Comparison of ENCODE assay signal across 1 cellular context in the genomic region with DNA sequence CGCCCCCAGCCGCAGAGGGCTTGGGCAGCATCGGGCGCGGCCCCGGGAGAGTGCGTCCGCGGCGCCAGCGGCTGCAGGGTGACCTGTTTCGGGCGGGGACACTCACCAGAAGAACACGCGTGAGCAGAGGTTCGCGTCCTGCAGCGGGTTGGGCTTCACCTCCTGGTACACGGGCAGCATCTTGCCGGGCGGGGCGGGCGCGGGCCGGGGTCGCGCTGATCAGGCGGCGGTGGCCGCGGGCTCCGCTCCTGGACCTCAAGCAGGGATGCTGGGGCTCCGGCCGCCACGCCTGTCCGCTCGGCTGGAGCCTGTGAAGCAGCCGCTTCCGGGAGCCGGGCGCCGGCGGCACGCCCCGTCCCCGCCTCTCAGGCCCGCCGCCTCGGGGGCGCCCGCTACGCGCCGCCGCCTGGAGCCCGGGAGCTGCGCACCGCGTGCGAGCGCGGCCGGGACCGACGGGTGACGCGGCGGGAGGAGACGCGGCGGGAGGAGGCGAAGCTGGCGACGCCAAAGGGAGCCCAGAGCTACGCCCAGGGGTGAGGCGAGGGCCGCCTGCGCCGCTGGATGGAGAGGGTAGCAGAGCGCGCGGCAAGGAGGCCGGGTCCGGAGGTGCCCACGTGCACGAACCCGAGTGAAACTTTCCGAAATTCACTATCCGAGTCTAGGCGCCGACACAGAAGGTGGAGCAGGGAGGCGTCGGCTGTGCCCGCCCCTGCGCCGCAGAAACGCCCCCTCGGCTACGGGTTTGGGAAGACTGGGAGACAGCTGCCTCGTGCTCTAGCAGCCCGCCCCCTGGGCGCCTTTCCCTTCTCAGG.
TF ChIP-seq lines count a peak whose summit lies in the region.

A gene with protein sequence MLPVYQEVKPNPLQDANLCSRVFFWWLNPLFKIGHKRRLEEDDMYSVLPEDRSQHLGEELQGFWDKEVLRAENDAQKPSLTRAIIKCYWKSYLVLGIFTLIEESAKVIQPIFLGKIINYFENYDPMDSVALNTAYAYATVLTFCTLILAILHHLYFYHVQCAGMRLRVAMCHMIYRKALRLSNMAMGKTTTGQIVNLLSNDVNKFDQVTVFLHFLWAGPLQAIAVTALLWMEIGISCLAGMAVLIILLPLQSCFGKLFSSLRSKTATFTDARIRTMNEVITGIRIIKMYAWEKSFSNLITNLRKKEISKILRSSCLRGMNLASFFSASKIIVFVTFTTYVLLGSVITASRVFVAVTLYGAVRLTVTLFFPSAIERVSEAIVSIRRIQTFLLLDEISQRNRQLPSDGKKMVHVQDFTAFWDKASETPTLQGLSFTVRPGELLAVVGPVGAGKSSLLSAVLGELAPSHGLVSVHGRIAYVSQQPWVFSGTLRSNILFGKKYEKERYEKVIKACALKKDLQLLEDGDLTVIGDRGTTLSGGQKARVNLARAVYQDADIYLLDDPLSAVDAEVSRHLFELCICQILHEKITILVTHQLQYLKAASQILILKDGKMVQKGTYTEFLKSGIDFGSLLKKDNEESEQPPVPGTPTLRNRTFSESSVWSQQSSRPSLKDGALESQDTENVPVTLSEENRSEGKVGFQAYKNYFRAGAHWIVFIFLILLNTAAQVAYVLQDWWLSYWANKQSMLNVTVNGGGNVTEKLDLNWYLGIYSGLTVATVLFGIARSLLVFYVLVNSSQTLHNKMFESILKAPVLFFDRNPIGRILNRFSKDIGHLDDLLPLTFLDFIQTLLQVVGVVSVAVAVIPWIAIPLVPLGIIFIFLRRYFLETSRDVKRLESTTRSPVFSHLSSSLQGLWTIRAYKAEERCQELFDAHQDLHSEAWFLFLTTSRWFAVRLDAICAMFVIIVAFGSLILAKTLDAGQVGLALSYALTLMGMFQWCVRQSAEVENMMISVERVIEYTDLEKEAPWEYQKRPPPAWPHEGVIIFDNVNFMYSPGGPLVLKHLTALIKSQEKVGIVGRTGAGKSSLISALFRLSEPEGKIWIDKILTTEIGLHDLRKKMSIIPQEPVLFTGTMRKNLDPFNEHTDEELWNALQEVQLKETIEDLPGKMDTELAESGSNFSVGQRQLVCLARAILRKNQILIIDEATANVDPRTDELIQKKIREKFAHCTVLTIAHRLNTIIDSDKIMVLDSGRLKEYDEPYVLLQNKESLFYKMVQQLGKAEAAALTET (N-terminal part only) (minus strand): TSS at position 317 of the 812 bp plus-strand sequence. CDS start 137 bp downstream, at position 180.

TF ChIP-seq in HepG2, 621 proteins besides CTCF, POLR2A, EP300 and RAD21 (continued from another document and continues in another):
- TF ChIP-seq, protein P1, sequence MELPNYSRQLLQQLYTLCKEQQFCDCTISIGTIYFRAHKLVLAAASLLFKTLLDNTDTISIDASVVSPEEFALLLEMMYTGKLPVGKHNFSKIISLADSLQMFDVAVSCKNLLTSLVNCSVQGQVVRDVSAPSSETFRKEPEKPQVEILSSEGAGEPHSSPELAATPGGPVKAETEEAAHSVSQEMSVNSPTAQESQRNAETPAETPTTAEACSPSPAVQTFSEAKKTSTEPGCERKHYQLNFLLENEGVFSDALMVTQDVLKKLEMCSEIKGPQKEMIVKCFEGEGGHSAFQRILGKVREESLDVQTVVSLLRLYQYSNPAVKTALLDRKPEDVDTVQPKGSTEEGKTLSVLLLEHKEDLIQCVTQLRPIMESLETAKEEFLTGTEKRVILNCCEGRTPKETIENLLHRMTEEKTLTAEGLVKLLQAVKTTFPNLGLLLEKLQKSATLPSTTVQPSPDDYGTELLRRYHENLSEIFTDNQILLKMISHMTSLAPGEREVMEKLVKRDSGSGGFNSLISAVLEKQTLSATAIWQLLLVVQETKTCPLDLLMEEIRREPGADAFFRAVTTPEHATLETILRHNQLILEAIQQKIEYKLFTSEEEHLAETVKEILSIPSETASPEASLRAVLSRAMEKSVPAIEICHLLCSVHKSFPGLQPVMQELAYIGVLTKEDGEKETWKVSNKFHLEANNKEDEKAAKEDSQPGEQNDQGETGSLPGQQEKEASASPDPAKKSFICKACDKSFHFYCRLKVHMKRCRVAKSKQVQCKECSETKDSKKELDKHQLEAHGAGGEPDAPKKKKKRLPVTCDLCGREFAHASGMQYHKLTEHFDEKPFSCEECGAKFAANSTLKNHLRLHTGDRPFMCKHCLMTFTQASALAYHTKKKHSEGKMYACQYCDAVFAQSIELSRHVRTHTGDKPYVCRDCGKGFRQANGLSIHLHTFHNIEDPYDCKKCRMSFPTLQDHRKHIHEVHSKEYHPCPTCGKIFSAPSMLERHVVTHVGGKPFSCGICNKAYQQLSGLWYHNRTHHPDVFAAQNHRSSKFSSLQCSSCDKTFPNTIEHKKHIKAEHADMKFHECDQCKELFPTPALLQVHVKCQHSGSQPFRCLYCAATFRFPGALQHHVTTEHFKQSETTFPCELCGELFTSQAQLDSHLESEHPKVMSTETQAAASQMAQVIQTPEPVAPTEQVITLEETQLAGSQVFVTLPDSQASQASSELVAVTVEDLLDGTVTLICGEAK (IDR thresholded peaks at IDR 0.05), result no peak
- TF ChIP-seq, protein P1 (CRISPR knock-in tag; IDR thresholded peaks at IDR 0.05), result 0 out of 2 replicates have a peak, but pooled peaks have one; percentile 60
- TF ChIP-seq ZNF329 (CRISPR knock-in tag; IDR thresholded peaks at IDR 0.05; ENCODE audit: low read depth) (peak; percentile 50; the same call in 1 of the 2 replicates), TBX2 (CRISPR knock-in tag; IDR thresholded peaks at IDR 0.05; ENCODE audit: borderline replicate concordance) (peak; percentile 47; the same call in 1 of the 2 replicates), FLYWCH1 (CRISPR knock-in tag; IDR thresholded peaks at IDR 0.05) (peak; percentile 59; the same call in 1 of the 2 replicates), KLF12 (CRISPR knock-in tag; IDR thresholded peaks at IDR 0.05; ENCODE audit: borderline replicate concordance) (no peak), ETV5 (CRISPR knock-in tag; IDR thresholded peaks at IDR 0.05; ENCODE audit: borderline replicate concordance) (peak; percentile 14; the same call in 1 of the 2 replicates), ASH2L (IDR thresholded peaks at IDR 0.05; ENCODE audit: insufficient read length, low read depth, low read length) (peak; percentile 17), JUND (CRISPR knock-in tag; IDR thresholded peaks at IDR 0.05) (no peak), ZNF224 (CRISPR knock-in tag; IDR thresholded peaks at IDR 0.05) (peak; percentile 40; the same call in 1 of the 2 replicates), ELF3 (CRISPR knock-in tag; IDR thresholded peaks at IDR 0.05) (peak; percentile 21; the same call in 1 of the 2 replicates), IRF2 (CRISPR knock-in tag; IDR thresholded peaks at IDR 0.05) (no peak), RELA (CRISPR knock-in tag; IDR thresholded peaks at IDR 0.05) (peak; percentile 44; the same call in 1 of the 2 replicates), HES4 (CRISPR knock-in tag; IDR thresholded peaks at IDR 0.05; ENCODE audit: borderline replicate concordance) (0 out of 2 replicates have a peak, but pooled peaks have one; percentile 10), RBM39 (IDR thresholded peaks at IDR 0.05; ENCODE audit: low read depth, low read length, poor library complexity, severe bottlenecking) (peak; percentile 48), SAP130 (CRISPR knock-in tag; IDR thresholded peaks at IDR 0.05; ENCODE audit: low read depth) (peak; percentile 61), NONO (IDR thresholded peaks at IDR 0.05) (no peak), NONO (CRISPR knock-in tag; conservative IDR thresholded peaks at IDR 0.05) (0 out of 2 replicates have a peak, but pooled peaks have one; percentile 51)
- TF ChIP-seq, protein P2, sequence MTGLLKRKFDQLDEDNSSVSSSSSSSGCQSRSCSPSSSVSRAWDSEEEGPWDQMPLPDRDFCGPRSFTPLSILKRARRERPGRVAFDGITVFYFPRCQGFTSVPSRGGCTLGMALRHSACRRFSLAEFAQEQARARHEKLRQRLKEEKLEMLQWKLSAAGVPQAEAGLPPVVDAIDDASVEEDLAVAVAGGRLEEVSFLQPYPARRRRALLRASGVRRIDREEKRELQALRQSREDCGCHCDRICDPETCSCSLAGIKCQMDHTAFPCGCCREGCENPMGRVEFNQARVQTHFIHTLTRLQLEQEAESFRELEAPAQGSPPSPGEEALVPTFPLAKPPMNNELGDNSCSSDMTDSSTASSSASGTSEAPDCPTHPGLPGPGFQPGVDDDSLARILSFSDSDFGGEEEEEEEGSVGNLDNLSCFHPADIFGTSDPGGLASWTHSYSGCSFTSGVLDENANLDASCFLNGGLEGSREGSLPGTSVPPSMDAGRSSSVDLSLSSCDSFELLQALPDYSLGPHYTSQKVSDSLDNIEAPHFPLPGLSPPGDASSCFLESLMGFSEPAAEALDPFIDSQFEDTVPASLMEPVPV (CRISPR knock-in tag; IDR thresholded peaks at IDR 0.05), result 0 out of 2 replicates have a peak, but pooled peaks have one; percentile 67
- TF ChIP-seq, protein P3, sequence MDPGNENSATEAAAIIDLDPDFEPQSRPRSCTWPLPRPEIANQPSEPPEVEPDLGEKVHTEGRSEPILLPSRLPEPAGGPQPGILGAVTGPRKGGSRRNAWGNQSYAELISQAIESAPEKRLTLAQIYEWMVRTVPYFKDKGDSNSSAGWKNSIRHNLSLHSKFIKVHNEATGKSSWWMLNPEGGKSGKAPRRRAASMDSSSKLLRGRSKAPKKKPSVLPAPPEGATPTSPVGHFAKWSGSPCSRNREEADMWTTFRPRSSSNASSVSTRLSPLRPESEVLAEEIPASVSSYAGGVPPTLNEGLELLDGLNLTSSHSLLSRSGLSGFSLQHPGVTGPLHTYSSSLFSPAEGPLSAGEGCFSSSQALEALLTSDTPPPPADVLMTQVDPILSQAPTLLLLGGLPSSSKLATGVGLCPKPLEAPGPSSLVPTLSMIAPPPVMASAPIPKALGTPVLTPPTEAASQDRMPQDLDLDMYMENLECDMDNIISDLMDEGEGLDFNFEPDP (CRISPR knock-in tag; conservative IDR thresholded peaks at IDR 0.05), result 0 out of 2 replicates have a peak, but pooled peaks have one; percentile 92
- TF ChIP-seq, protein P4, sequence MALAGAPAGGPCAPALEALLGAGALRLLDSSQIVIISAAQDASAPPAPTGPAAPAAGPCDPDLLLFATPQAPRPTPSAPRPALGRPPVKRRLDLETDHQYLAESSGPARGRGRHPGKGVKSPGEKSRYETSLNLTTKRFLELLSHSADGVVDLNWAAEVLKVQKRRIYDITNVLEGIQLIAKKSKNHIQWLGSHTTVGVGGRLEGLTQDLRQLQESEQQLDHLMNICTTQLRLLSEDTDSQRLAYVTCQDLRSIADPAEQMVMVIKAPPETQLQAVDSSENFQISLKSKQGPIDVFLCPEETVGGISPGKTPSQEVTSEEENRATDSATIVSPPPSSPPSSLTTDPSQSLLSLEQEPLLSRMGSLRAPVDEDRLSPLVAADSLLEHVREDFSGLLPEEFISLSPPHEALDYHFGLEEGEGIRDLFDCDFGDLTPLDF (CRISPR knock-in tag; IDR thresholded peaks at IDR 0.05), result no peak
- TF ChIP-seq, protein P5, sequence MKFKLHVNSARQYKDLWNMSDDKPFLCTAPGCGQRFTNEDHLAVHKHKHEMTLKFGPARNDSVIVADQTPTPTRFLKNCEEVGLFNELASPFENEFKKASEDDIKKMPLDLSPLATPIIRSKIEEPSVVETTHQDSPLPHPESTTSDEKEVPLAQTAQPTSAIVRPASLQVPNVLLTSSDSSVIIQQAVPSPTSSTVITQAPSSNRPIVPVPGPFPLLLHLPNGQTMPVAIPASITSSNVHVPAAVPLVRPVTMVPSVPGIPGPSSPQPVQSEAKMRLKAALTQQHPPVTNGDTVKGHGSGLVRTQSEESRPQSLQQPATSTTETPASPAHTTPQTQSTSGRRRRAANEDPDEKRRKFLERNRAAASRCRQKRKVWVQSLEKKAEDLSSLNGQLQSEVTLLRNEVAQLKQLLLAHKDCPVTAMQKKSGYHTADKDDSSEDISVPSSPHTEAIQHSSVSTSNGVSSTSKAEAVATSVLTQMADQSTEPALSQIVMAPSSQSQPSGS (CRISPR knock-in tag; IDR thresholded peaks at IDR 0.05), result no peak
- TF ChIP-seq, protein P6, sequence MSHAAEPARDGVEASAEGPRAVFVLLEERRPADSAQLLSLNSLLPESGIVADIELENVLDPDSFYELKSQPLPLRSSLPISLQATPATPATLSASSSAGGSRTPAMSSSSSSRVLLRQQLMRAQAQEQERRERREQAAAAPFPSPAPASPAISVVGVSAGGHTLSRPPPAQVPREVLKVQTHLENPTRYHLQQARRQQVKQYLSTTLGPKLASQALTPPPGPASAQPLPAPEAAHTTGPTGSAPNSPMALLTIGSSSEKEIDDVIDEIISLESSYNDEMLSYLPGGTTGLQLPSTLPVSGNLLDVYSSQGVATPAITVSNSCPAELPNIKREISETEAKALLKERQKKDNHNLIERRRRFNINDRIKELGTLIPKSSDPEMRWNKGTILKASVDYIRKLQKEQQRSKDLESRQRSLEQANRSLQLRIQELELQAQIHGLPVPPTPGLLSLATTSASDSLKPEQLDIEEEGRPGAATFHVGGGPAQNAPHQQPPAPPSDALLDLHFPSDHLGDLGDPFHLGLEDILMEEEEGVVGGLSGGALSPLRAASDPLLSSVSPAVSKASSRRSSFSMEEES (CRISPR knock-in tag; IDR thresholded peaks at IDR 0.05), result peak; percentile 18; the same call in 1 of the 2 replicates
- TF ChIP-seq, protein P7, sequence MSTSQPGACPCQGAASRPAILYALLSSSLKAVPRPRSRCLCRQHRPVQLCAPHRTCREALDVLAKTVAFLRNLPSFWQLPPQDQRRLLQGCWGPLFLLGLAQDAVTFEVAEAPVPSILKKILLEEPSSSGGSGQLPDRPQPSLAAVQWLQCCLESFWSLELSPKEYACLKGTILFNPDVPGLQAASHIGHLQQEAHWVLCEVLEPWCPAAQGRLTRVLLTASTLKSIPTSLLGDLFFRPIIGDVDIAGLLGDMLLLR (CRISPR knock-in tag; IDR thresholded peaks at IDR 0.05), result peak; percentile 43; the same call in 1 of the 2 replicates
